In the genomic region with DNA sequence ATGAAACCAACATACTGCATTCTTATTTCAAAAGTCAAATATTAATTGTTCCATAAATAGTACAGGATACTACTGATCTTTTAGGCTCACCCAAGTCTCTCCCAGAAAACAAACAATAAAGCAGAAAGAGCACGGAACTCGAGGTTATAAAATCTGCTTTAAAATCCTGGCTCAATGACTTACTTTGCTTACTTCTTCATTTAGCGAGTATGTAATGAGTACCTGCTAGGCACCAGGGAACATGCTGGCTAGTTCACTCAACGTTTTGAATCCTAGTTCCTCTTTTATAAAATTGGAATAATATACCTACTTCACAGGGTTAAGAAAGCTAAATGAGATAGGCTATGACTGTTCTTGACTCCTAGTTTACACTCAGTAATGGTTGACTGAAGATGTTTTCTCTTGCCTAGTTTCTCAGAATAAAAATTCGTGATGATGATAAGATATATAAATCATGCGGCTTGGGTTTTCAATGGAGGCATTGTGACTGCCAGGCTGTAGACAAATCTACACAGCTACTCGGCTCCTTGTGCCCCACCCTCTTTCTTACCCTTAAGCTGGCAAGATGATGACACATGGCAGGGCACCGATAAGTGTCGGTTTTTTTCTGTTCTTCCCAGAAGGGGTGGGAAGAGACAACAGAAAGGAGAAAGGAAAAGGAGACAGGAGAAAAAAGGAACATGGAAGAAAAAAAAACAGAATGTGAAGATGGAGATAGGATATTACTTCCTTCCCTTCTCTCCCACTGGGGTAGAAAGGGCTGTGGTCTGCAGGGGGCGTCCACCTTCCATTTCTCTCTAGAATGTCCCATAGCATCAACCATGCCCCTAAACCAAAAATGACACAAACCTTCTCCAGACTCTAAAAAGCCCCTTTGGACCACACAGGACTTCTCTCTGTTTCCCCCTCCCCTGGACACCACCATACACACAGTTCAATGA, we compare ENCODE assay signal across 13 cellular contexts.
DNase-seq lines count a peak whose midpoint lies in the region; ATAC-seq and TF ChIP-seq lines count a peak whose summit lies in the region.
"Had no signal": no experiment of that assay in that cellular context is flagged by ENCODE, and none has a peak within 500 bp of the region (broad histone marks: within the 10 kb centered on the region; RNA-seq: fewer than 3 reads in every experiment).

No MANE protein-coding gene starts in this region.

- CTCF ChIA-PET in RWPE1 (lab: Yijun Ruan, JAX): interaction anchor here (1.0 kb wide), 2 partner anchors 844 to 847 kb away, joined by 3 to 5 read pairs; no protein-coding TSS in a partner anchor

- intact Hi-C loops in sciatic nerve (cut with DNase I): loop anchor here (10.0 kb wide), 1 partner anchor 845 kb away; a partner anchor contains a TSS

- ATAC-seq in GM21515 (IDR thresholded peaks at IDR 0.05; ENCODE audit: unreplicated experiment): peak; percentile 60
- peak; percentile 80 for ATAC-seq in HG03460 (IDR thresholded peaks at IDR 0.05; ENCODE audit: unreplicated experiment)
- no peak for ATAC-seq in sciatic nerve

- H3K27ac ChIP-seq in VCaP (peak overlapping the region; percentile 69), RWPE1 (no peak overlapping the region)
- H3K27ac ChIP-seq: BLaER1, neutrophil had no signal

- TF ChIP-seq CTCF in GM13976 (IDR thresholded peaks at IDR 0.05; ENCODE audit: borderline replicate concordance, control extremely low read depth, extremely low read depth, insufficient read depth, missing control alignments) (no peak), VCaP (conservative IDR thresholded peaks at IDR 0.05) (no peak), RWPE1 (conservative IDR thresholded peaks at IDR 0.05; ENCODE audit: low read depth) (no peak)

- in situ Hi-C loops in GM13976 (cut with MboI; ENCODE audit: low sequenced_read_pairs, unreplicated experiment): loop anchor here (10.0 to 25.0 kb wide), 2 partner anchors 287 to 845 kb away; a partner anchor contains a TSS

- POLR2A ChIA-PET in RWPE1 (lab: Yijun Ruan, JAX; ENCODE audit: low non-redundant PET): no interaction called here

- DNase-seq in GM13976 (ENCODE audit: low spot score) (peak; percentile 30), hepatic stellate cell (ENCODE audit: low spot score) (no peak), NCI-H2107 treated with DMSO at 0.1 percent for 48 hours (lab: John Stamatoyannopoulos, UW; ENCODE audit: unreplicated experiment) (no peak), RWPE1 (ENCODE audit: low spot score) (no peak), sciatic nerve (ENCODE audit: low spot score) (no peak)
- DNase-seq: activated T-cell treated with anti-CD3 and anti-CD28 coated beads for 4 hours; central memory CD4-positive, alpha-beta T cell; hippocampal formation had no signal
